In genomic region chr1:48006318-48006717, GRCh38 we compare ENCODE assay signal across 21 cellular contexts. TPM values are rescaled to one million over a fixed set of nuclear protein-coding genes. Genes with fewer than 3 reads are reported as not detected.
"Had no signal": no experiment of that assay in that cellular context is flagged by ENCODE, and none has a peak within 500 bp of the region (broad histone marks: within the 10 kb centered on the region; RNA-seq: fewer than 3 reads in every experiment).

No MANE protein-coding gene starts in this region.

- FAIRE-seq: urothelium cell line had no signal

- H3K27ac ChIP-seq: ascending aorta, heart right ventricle, thyroid gland, VCaP had no signal

- H3K4me1 ChIP-seq: ascending aorta, thyroid gland had no signal

- H3K27ac Mint-ChIP-seq: progenitor cell of endocrine pancreas had no signal

- H3K4me3 ChIP-seq: ascending aorta, heart right ventricle, lung, thyroid gland had no signal

- H3K36me3 ChIP-seq: ascending aorta, heart right ventricle, thyroid gland had no signal

- DNase-seq: activated CD4-positive, CD25-positive, alpha-beta regulatory T cell treated with anti-CD3 and anti-CD28 coated beads, Interleukin-2, amount 50 U/mL, for 72 hours; activated CD8-positive, alpha-beta memory T cell treated with anti-CD3 and anti-CD28 coated beads for 24 hours; activated CD8-positive, alpha-beta memory T cell treated with anti-CD3 and anti-CD28 coated beads, Interleukin-2, amount 50 U/mL, for 48 hours; activated effector memory CD4-positive, alpha-beta T cell treated with anti-CD3 and anti-CD28 coated beads, Interleukin-2, amount 50 U/mL, for 16 hours; activated naive CD4-positive, alpha-beta T cell treated with anti-CD3 and anti-CD28 coated beads, Interleukin-2, amount 50 U/mL, for 16 hours; activated T-cell treated with anti-CD3 and anti-CD28 coated beads, Interleukin-2, amount 50 U/mL, for 48 hours; cortex of kidney; effector CD4-positive, alpha-beta T cell; heart right ventricle; midbrain; occipital lobe; stimulated activated CD4-positive, alpha-beta T cell treated with anti-CD3 and anti-CD28 coated beads, Interleukin-2, amount 100 ng/mL, for 24 hours; stimulated activated naive CD4-positive, alpha-beta T cell treated with Interleukin-2 at 50 U/mL for 16 hours; T-helper 2 cell; thyroid gland had no signal

- H3K27me3 ChIP-seq: ascending aorta, thyroid gland had no signal

- H3K27me3 Mint-ChIP-seq: progenitor cell of endocrine pancreas had no signal

RNA-seq across cellular contexts. Expression of gene TRABD2B, which starts 9.1 kb away (rescaled TPM):
- total RNA-seq: myocyte had no signal
